14 cellular contexts compared by ENCODE assay signal in genomic region chr11:75851203-75851602, GRCh38. TPM values are rescaled to one million over a fixed set of nuclear protein-coding genes. Genes with fewer than 3 reads are reported as not detected.
DNase-seq lines count a peak whose midpoint lies in the region; ATAC-seq and TF ChIP-seq lines count a peak whose summit lies in the region.
"Had no signal": no experiment of that assay in that cellular context is flagged by ENCODE, and none has a peak within 500 bp of the region (broad histone marks: within the 10 kb centered on the region; RNA-seq: fewer than 3 reads in every experiment).

No MANE protein-coding gene starts in this region.

- TF ChIP-seq RAD21 in SK-N-SH (IDR thresholded peaks at IDR 0.05; ENCODE audit: low read length), result no peak

- no peaks in the 10 kb centered on the region for H3K36me3 ChIP-seq in SK-N-SH (replicated peaks in 1 of 2; ENCODE audit: control insufficient read depth in 1 of 2, insufficient read depth in 2 of 2, low read length in 1 of 2)
- peaks cover 0 to 13% (median 3%) of the 10 kb centered on the region in 4 donors for H3K36me3 ChIP-seq in upper lobe of left lung

- H3F3A ChIP-seq in SK-N-SH (replicated peaks; ENCODE audit: insufficient read depth), result peaks cover 13% of the 10 kb centered on the region

- no peak overlapping the region for H3K4me3 Mint-ChIP-seq in dendritic cell treated with granulocyte-macrophage colony-stimulating factor and Interleukin-4, amounts not matched to agents 40 ng/mL and 50 ng/mL, for 4 days
- no peak overlapping the region for H3K4me3 Mint-ChIP-seq in activated naive CD4-positive, alpha-beta T cell treated with anti-CD3 and anti-CD28 coated beads, Interleukin-2, amount 10 ng/mL, durations not matched to agents 7 days and 5 days
- H3K4me3 Mint-ChIP-seq in activated CD4-positive, alpha-beta T cell treated with anti-CD3 and anti-CD28 coated beads for 36 hours, result no peak overlapping the region
- H3K4me3 Mint-ChIP-seq: activated CD4-positive, alpha-beta T cell treated with anti-CD3 and anti-CD28 coated beads, Interleukin-2, amount 10 ng/mL, durations not matched to agents 7 days and 5 days; nephron progenitor cell had no signal

- ATAC-seq in SK-N-SH treated with all-trans-retinoic acid at 6 μM for 48 hours, result no peak
- peak in 1 of 2 donors; percentile 31 for ATAC-seq in upper lobe of left lung (ENCODE audit: low FRiP score in 2 of 2)
- no peak for ATAC-seq in HG02973 (IDR thresholded peaks at IDR 0.05; ENCODE audit: unreplicated experiment)
- no peak for ATAC-seq in activated CD4-positive, alpha-beta T cell treated with anti-CD3 and anti-CD28 coated beads for 36 hours

- intact Hi-C loops in dendritic cell treated with granulocyte-macrophage colony-stimulating factor and Interleukin-4, amounts not matched to agents 40 ng/mL and 50 ng/mL, for 4 days (cut with micrococcal nuclease), result no loop called here
- intact Hi-C loops in activated CD4-positive, alpha-beta T cell treated with anti-CD3 and anti-CD28 coated beads for 36 hours (cut with DNase I, micrococcal nuclease), result no loop called here

- TF ChIP-seq EP300 in SK-N-SH (IDR thresholded peaks at IDR 0.05; ENCODE audit: borderline replicate concordance in 1 of 2, low read depth in 1 of 2, low read length in 1 of 2), result no peak
- no peak for TF ChIP-seq EP300 in upper lobe of left lung (IDR thresholded peaks at IDR 0.05)

- no peak for TF ChIP-seq POLR2A in upper lobe of left lung (IDR thresholded peaks at IDR 0.05)

- H3K27ac Mint-ChIP-seq in dendritic cell treated with granulocyte-macrophage colony-stimulating factor and Interleukin-4, amounts not matched to agents 40 ng/mL and 50 ng/mL, for 4 days, result peak overlapping the region; percentile 55
- no peak overlapping the region for H3K27ac Mint-ChIP-seq in activated naive CD4-positive, alpha-beta T cell treated with anti-CD3 and anti-CD28 coated beads, Interleukin-2, amount 10 ng/mL, durations not matched to agents 7 days and 5 days
- no peak overlapping the region for H3K27ac Mint-ChIP-seq in activated CD4-positive, alpha-beta T cell treated with anti-CD3 and anti-CD28 coated beads for 36 hours
- H3K27ac Mint-ChIP-seq: activated CD4-positive, alpha-beta T cell treated with anti-CD3 and anti-CD28 coated beads, Interleukin-2, amount 10 ng/mL, durations not matched to agents 7 days and 5 days; nephron progenitor cell had no signal

- 89% methylated on average over 1 of the region's 1 CpG for WGBS in SK-N-SH (ENCODE audit: low lambda C conversion rate)
- WGBS in upper lobe of left lung, 2 donors, result 38 to 40% methylated on average over 1 of the region's 1 CpG

- H3K9me3 Mint-ChIP-seq in dendritic cell treated with granulocyte-macrophage colony-stimulating factor and Interleukin-4, amounts not matched to agents 40 ng/mL and 50 ng/mL, for 4 days, result no peaks in the 10 kb centered on the region
- H3K9me3 Mint-ChIP-seq in activated naive CD4-positive, alpha-beta T cell treated with anti-CD3 and anti-CD28 coated beads, Interleukin-2, amount 10 ng/mL, durations not matched to agents 7 days and 5 days, result no peaks in the 10 kb centered on the region
- no peaks in the 10 kb centered on the region for H3K9me3 Mint-ChIP-seq in activated CD4-positive, alpha-beta T cell treated with anti-CD3 and anti-CD28 coated beads for 36 hours (ENCODE audit: low read depth)

- no peaks in the 10 kb centered on the region for H3K9me2 ChIP-seq in SK-N-SH

- H3K27me3 ChIP-seq in SK-N-SH (ENCODE audit: insufficient read depth) (no peaks in the 10 kb centered on the region), upper lobe of left lung (no peaks in the 10 kb centered on the region)

- peaks cover 30% of the 10 kb centered on the region; the same call in 1 of the 2 replicates for H3K79me2 ChIP-seq in SK-N-SH (ENCODE audit: insufficient read depth)

- peaks cover 5 to 20% of the 10 kb centered on the region in 2 experiments for H3K4me1 ChIP-seq in SK-N-SH (ENCODE audit: control insufficient read depth in 1 of 2, insufficient read depth in 2 of 2, low read depth in 1 of 2, low read length in 1 of 2)
- H3K4me1 ChIP-seq in upper lobe of left lung, result peaks cover 5 to 24% (median 19%) of the 10 kb centered on the region in 4 donors

- peaks cover 9% of the 10 kb centered on the region; the same call in 1 of the 2 replicates for H4K20me1 ChIP-seq in SK-N-SH (ENCODE audit: insufficient read depth)

- peak overlapping the region; percentile 5; the same call in 1 of the 2 replicates for H3K4me2 ChIP-seq in SK-N-SH

- POLR2A ChIA-PET in SK-N-SH (lab: Yijun Ruan, JAX), result no interaction called here
- POLR2A ChIA-PET in activated CD4-positive, alpha-beta T cell treated with anti-CD3 and anti-CD28 coated beads for 36 hours (lab: Charles Lee), result no interaction called here

- peaks cover 28% of the 10 kb centered on the region for H3K4me1 Mint-ChIP-seq in dendritic cell treated with granulocyte-macrophage colony-stimulating factor and Interleukin-4, amounts not matched to agents 40 ng/mL and 50 ng/mL, for 4 days (ENCODE audit: low read depth)
- peaks cover 8% of the 10 kb centered on the region for H3K4me1 Mint-ChIP-seq in activated naive CD4-positive, alpha-beta T cell treated with anti-CD3 and anti-CD28 coated beads, Interleukin-2, amount 10 ng/mL, durations not matched to agents 7 days and 5 days
- peaks cover 11% of the 10 kb centered on the region for H3K4me1 Mint-ChIP-seq in activated CD4-positive, alpha-beta T cell treated with anti-CD3 and anti-CD28 coated beads for 36 hours
- H3K4me1 Mint-ChIP-seq: nephron progenitor cell had no signal

- no peaks in the 10 kb centered on the region for H3K27me3 Mint-ChIP-seq in dendritic cell treated with granulocyte-macrophage colony-stimulating factor and Interleukin-4, amounts not matched to agents 40 ng/mL and 50 ng/mL, for 4 days
- no peaks in the 10 kb centered on the region for H3K27me3 Mint-ChIP-seq in activated naive CD4-positive, alpha-beta T cell treated with anti-CD3 and anti-CD28 coated beads, Interleukin-2, amount 10 ng/mL, durations not matched to agents 7 days and 5 days
- no peaks in the 10 kb centered on the region for H3K27me3 Mint-ChIP-seq in activated CD4-positive, alpha-beta T cell treated with anti-CD3 and anti-CD28 coated beads for 36 hours
- H3K27me3 Mint-ChIP-seq: activated CD4-positive, alpha-beta T cell treated with anti-CD3 and anti-CD28 coated beads, Interleukin-2, amount 10 ng/mL, durations not matched to agents 7 days and 5 days had no signal

- H3K4me3 ChIP-seq in SK-N-SH (ENCODE audit: low read depth in 2 of 2, low read length in 1 of 2) (no peak overlapping the region), upper lobe of left lung (no peak overlapping the region)

- CTCF ChIA-PET in SK-N-SH (lab: Yijun Ruan, JAX), result interaction anchor here (0.7 to 3.0 kb wide), 3 partner anchors 13 to 23 kb away, joined by 3 to 17 read pairs (median 3); no protein-coding TSS in a partner anchor
- CTCF ChIA-PET in activated naive CD4-positive, alpha-beta T cell treated with anti-CD3 and anti-CD28 coated beads, Interleukin-2, amount 10 ng/mL, durations not matched to agents 7 days and 5 days (lab: Charles Lee), result interaction anchor here (1.8 kb wide), 1 partner anchor 128 kb away, joined by 4 read pairs; no protein-coding TSS in a partner anchor
- CTCF ChIA-PET in activated CD4-positive, alpha-beta T cell treated with anti-CD3 and anti-CD28 coated beads for 36 hours (lab: Charles Lee), result interaction anchor here (1.8 kb wide), 1 partner anchor 17 kb away, joined by 8 read pairs; no protein-coding TSS in a partner anchor

- no peak overlapping the region for H2AFZ ChIP-seq in SK-N-SH (ENCODE audit: low read depth)

- no peak overlapping the region for H3K9ac ChIP-seq in SK-N-SH

- no peak for TF ChIP-seq CTCF in SK-N-SH (IDR thresholded peaks at IDR 0.05)
- TF ChIP-seq CTCF in upper lobe of left lung (IDR thresholded peaks at IDR 0.05), result no peak

- peaks cover 65% of the 10 kb centered on the region for H3K36me3 Mint-ChIP-seq in dendritic cell treated with granulocyte-macrophage colony-stimulating factor and Interleukin-4, amounts not matched to agents 40 ng/mL and 50 ng/mL, for 4 days (ENCODE audit: low read depth)
- H3K36me3 Mint-ChIP-seq in activated naive CD4-positive, alpha-beta T cell treated with anti-CD3 and anti-CD28 coated beads, Interleukin-2, amount 10 ng/mL, durations not matched to agents 7 days and 5 days, result peaks cover 14% of the 10 kb centered on the region
- H3K36me3 Mint-ChIP-seq in activated CD4-positive, alpha-beta T cell treated with anti-CD3 and anti-CD28 coated beads for 36 hours (ENCODE audit: low read depth), result peaks cover 14% of the 10 kb centered on the region

- no peaks in the 10 kb centered on the region for H3K9me3 ChIP-seq in SK-N-SH
- H3K9me3 ChIP-seq in upper lobe of left lung, result no peaks in the 10 kb centered on the region

- DNase-seq in SK-N-SH (no peak), lung microvascular endothelial cell (ENCODE audit: low read depth in 2 of 2) (peak; percentile 38 to 47), upper lobe of left lung (no peak)
- DNase-seq in activated naive CD4-positive, alpha-beta T cell treated with anti-CD3 and anti-CD28 coated beads, Interleukin-2, amount 10 ng/mL, durations not matched to agents 7 days and 5 days, result no peak
- no peak for DNase-seq in activated CD4-positive, alpha-beta T cell treated with anti-CD3 and anti-CD28 coated beads for 36 hours
- DNase-seq: activated CD4-positive, alpha-beta T cell treated with anti-CD3 and anti-CD28 coated beads, Interleukin-2, amount 10 ng/mL, durations not matched to agents 7 days and 5 days; DND-41; effector CD8-positive, alpha-beta T cell; NCI-H1417 treated with DMSO at 0.1 percent for 48 hours; NCI-H82; nephron progenitor cell had no signal

- H3K27ac ChIP-seq in SK-N-SH (ENCODE audit: low read depth in 2 of 2, low read length in 1 of 2) (peak overlapping the region in 1 of 2 experiments; percentile 52; a peak in 2 of 4 replicates), upper lobe of left lung (peak overlapping the region in 3 of 4 donors; percentile 16 to 49 (median 31))

TF ChIP-seq in SK-N-SH, 30 proteins besides CTCF, POLR2A, EP300 and RAD21 (continues in another document):
- TF ChIP-seq GATA2 (CRISPR knock-in tag; IDR thresholded peaks at IDR 0.05) (no peak), TEAD4 (IDR thresholded peaks at IDR 0.05; ENCODE audit: borderline replicate concordance, insufficient read depth) (no peak)

TF ChIP-seq in SK-N-SH treated with all-trans-retinoic acid at 6 μM for 48 hours, 23 proteins besides CTCF, POLR2A, EP300 and RAD21 (continues in another document):
- TF ChIP-seq OSR1 (CRISPR knock-in tag; IDR thresholded peaks at IDR 0.05), result no peak
- no peak for TF ChIP-seq SNAI2 (CRISPR knock-in tag; IDR thresholded peaks at IDR 0.05)
- no peak for TF ChIP-seq ISL1 (CRISPR knock-in tag; IDR thresholded peaks at IDR 0.05)

RNA-seq across cellular contexts. Expression of gene UVRAG, which starts 36.2 kb away (rescaled TPM):
- 5.8 and 7.7 TPM in 2 replicates for polyA plus RNA-seq in SK-N-SH (2012; rRNA removed)
- polyA plus RNA-seq in SK-N-SH (2012; cell fraction: cytosol; rRNA removed), result 7.4 and 7.8 TPM in 2 replicates
- 9.6 and 11.4 TPM in 2 replicates for polyA plus RNA-seq in SK-N-SH (2012; cell fraction: nucleus; rRNA removed)
- total RNA-seq in lung microvascular endothelial cell, result 41.0 and 60.7 TPM in 2 replicates
- total RNA-seq in upper lobe of left lung, result 10 to 100 TPM; 23.3 to 72.3 (median 28.5) TPM
- total RNA-seq in activated CD4-positive, alpha-beta T cell treated with anti-CD3 and anti-CD28 coated beads for 36 hours, result 10 to 100 TPM; 11.4 to 13.4 TPM

Comparison
In these comparisons a context has a peak if more than half of its experiments do, and no peak if none do; other contexts are left out.
1. DNase-seq: peak in lung microvascular endothelial cell (2 of 2); none in SK-N-SH (single experiment), upper lobe of left lung (0 of 2), activated naive CD4-positive, alpha-beta T cell treated with anti-CD3 and anti-CD28 coated beads, Interleukin-2, amount 10 ng/mL, durations not matched to agents 7 days and 5 days (single experiment) and activated CD4-positive, alpha-beta T cell treated with anti-CD3 and anti-CD28 coated beads for 36 hours (single experiment).